22 cellular contexts compared by ENCODE assay signal in genomic region chrX:51215266-51215665, GRCh38.
A peak's percentile ranks its signal among the peaks of the same experiment; 100 is the strongest.
DNase-seq lines count a peak whose midpoint lies in the region; ATAC-seq and TF ChIP-seq lines count a peak whose summit lies in the region.
"Had no signal": no experiment of that assay in that cellular context is flagged by ENCODE, and none has a peak within 500 bp of the region (broad histone marks: within the 10 kb centered on the region; RNA-seq: fewer than 3 reads in every experiment).

No MANE protein-coding gene starts in this region.

- no peaks in the 10 kb centered on the region for H3K36me3 ChIP-seq in left lung
- H3K36me3 ChIP-seq: BLaER1 treated with 17β-estradiol and CSF1 and Interleukin-3, amounts not matched to agents 10 nM and 100 nM; neutrophil; SJCRH30; tibial nerve; WERI-Rb-1 had no signal

- H3K9me3 Mint-ChIP-seq in WTC11 (no peaks in the 10 kb centered on the region), neural crest cell (peaks cover 3% of the 10 kb centered on the region)
- H3K9me3 Mint-ChIP-seq: activated naive CD8-positive, alpha-beta T cell treated with anti-CD3 and anti-CD28 coated beads, Interleukin-2, amount 10 ng/mL, durations not matched to agents 7 days and 5 days; stimulated activated naive CD8-positive, alpha-beta T cell treated with anti-CD3 and anti-CD28 coated beads, Interleukin-15, Interleukin-2, amounts not matched to agents 100 ng/mL and 50 ng/mL, for 24 hours had no signal

- H3K4me1 Mint-ChIP-seq in WTC11: peaks cover 4% of the 10 kb centered on the region
- H3K4me1 Mint-ChIP-seq in neural crest cell: no peaks in the 10 kb centered on the region
- H3K4me1 Mint-ChIP-seq: activated naive CD8-positive, alpha-beta T cell treated with anti-CD3 and anti-CD28 coated beads, Interleukin-2, amount 10 ng/mL, durations not matched to agents 7 days and 5 days had no signal

- in situ Hi-C loops in Caki2 (cut with HindIII; ENCODE audit: low pct_unique_long_range_greater_than_20kb, low sequenced_read_pairs): no loop called here

- no peak overlapping the region for H3K4me3 ChIP-seq in left lung
- H3K4me3 ChIP-seq: BLaER1 treated with 17β-estradiol and CSF1 and Interleukin-3, amounts not matched to agents 10 nM and 100 nM; SJCRH30; tibial nerve had no signal

- H3K27me3 Mint-ChIP-seq in WTC11 (ENCODE audit: low read depth) (no peaks in the 10 kb centered on the region), neural crest cell (ENCODE audit: low read depth) (no peaks in the 10 kb centered on the region)
- H3K27me3 Mint-ChIP-seq: activated naive CD8-positive, alpha-beta T cell treated with anti-CD3 and anti-CD28 coated beads, Interleukin-2, amount 10 ng/mL, durations not matched to agents 7 days and 5 days; stimulated activated naive CD8-positive, alpha-beta T cell treated with anti-CD3 and anti-CD28 coated beads, Interleukin-15, Interleukin-2, amounts not matched to agents 100 ng/mL and 50 ng/mL, for 24 hours had no signal

- H3K36me3 Mint-ChIP-seq in WTC11: no peaks in the 10 kb centered on the region
- no peaks in the 10 kb centered on the region for H3K36me3 Mint-ChIP-seq in neural crest cell (ENCODE audit: low read depth)
- H3K36me3 Mint-ChIP-seq: activated naive CD8-positive, alpha-beta T cell treated with anti-CD3 and anti-CD28 coated beads, Interleukin-2, amount 10 ng/mL, durations not matched to agents 7 days and 5 days had no signal

- no peak overlapping the region for H3K27ac ChIP-seq in left lung
- H3K27ac ChIP-seq: BLaER1 treated with 17β-estradiol and CSF1 and Interleukin-3, amounts not matched to agents 10 nM and 100 nM; foreskin keratinocyte; neutrophil; SJCRH30; tibial nerve; WERI-Rb-1 had no signal

- POLR2A ChIA-PET in WTC11 (lab: Charles Lee): no interaction called here

- H3K9me3 ChIP-seq in left lung: no peaks in the 10 kb centered on the region
- H3K9me3 ChIP-seq: neutrophil, SJCRH30, tibial nerve had no signal

- ATAC-seq in WTC11 (peak; percentile 43; the same call in 1 of the 2 replicates), left lung (no peak)
- ATAC-seq: foreskin keratinocyte had no signal

- H3K27ac Mint-ChIP-seq in WTC11 (no peak overlapping the region; the same call in 1 of the 2 replicates), neural crest cell (ENCODE audit: unreplicated experiment) (no peak overlapping the region)
- H3K27ac Mint-ChIP-seq: activated naive CD8-positive, alpha-beta T cell treated with anti-CD3 and anti-CD28 coated beads, Interleukin-2, amount 10 ng/mL, durations not matched to agents 7 days and 5 days; stimulated activated naive CD8-positive, alpha-beta T cell treated with anti-CD3 and anti-CD28 coated beads, Interleukin-15, Interleukin-2, amounts not matched to agents 100 ng/mL and 50 ng/mL, for 24 hours had no signal

- H3K4me3 Mint-ChIP-seq in WTC11 (no peak overlapping the region), neural crest cell (no peak overlapping the region)
- H3K4me3 Mint-ChIP-seq: activated naive CD8-positive, alpha-beta T cell treated with anti-CD3 and anti-CD28 coated beads, Interleukin-2, amount 10 ng/mL, durations not matched to agents 7 days and 5 days; stimulated activated naive CD8-positive, alpha-beta T cell treated with anti-CD3 and anti-CD28 coated beads, Interleukin-15, Interleukin-2, amounts not matched to agents 100 ng/mL and 50 ng/mL, for 24 hours had no signal

- CTCF ChIA-PET in WTC11 (lab: Charles Lee): no interaction called here

- DNase-seq in Caki2 (ENCODE audit: low read depth) (peak; percentile 0), HT-29 (ENCODE audit: low spot score) (peak; percentile 2), WTC11 (ENCODE audit: low spot score) (no peak), neural crest cell (ENCODE audit: low read depth, low spot score) (no peak), activated T-cell treated with anti-CD3 and anti-CD28 coated beads for 4 hours (no peak), NCI-H510A treated with DMSO at 0.1 percent for 48 hours (lab: John Stamatoyannopoulos, UW) (no peak), HuH-7 (ENCODE audit: low spot score) (no peak), left lung (no peak)
- DNase-seq: activated CD4-positive, alpha-beta T cell treated with anti-CD3 and anti-CD28 coated beads, Interleukin-2, amount 50 U/mL, for 1 hour; activated naive CD8-positive, alpha-beta T cell treated with anti-CD3 and anti-CD28 coated beads, Interleukin-2, amount 10 ng/mL, durations not matched to agents 7 days and 5 days; effector CD8-positive, alpha-beta T cell; foreskin keratinocyte; hippocampal formation; NCI-H1694; NCI-H2227 treated with DMSO at 0.1 percent for 48 hours; SJCRH30; stimulated activated CD4-positive, alpha-beta T cell treated with anti-CD3 and anti-CD28 coated beads, Interleukin-4, amount 100 ng/mL, for 4 hours; WERI-Rb-1 had no signal

- intact Hi-C loops in left lung (cut with DNase I): no loop called here

- TF ChIP-seq CTCF in WTC11 (IDR thresholded peaks at IDR 0.05): no peak
- peak; percentile 16 for TF ChIP-seq CTCF in neural crest cell (conservative IDR thresholded peaks at IDR 0.05)
- TF ChIP-seq CTCF in left lung (IDR thresholded peaks at IDR 0.05): no peak

- no peaks in the 10 kb centered on the region for H3K4me1 ChIP-seq in left lung
- H3K4me1 ChIP-seq: BLaER1 treated with 17β-estradiol and CSF1 and Interleukin-3, amounts not matched to agents 10 nM and 100 nM; foreskin keratinocyte; SJCRH30; tibial nerve had no signal

- no peaks in the 10 kb centered on the region for H3K27me3 ChIP-seq in left lung
- H3K27me3 ChIP-seq: foreskin keratinocyte, neutrophil, SJCRH30, tibial nerve had no signal

TF ChIP-seq in WTC11, 78 proteins besides CTCF, POLR2A, EP300 and RAD21 (continues in another document):
- TF ChIP-seq TCF7 (CRISPR knock-in tag; IDR thresholded peaks at IDR 0.05; ENCODE audit: low read depth) (no peak), CREM (CRISPR knock-in tag; IDR thresholded peaks at IDR 0.05) (no peak), FOXJ3 (CRISPR knock-in tag; IDR thresholded peaks at IDR 0.05; ENCODE audit: borderline replicate concordance) (no peak), SOX15 (CRISPR knock-in tag; IDR thresholded peaks at IDR 0.05) (no peak), MXD4 (CRISPR knock-in tag; IDR thresholded peaks at IDR 0.05; ENCODE audit: borderline replicate concordance) (no peak), TEAD1 (CRISPR knock-in tag; IDR thresholded peaks at IDR 0.05) (no peak), JUN (CRISPR knock-in tag; IDR thresholded peaks at IDR 0.05) (no peak), ZNF281 (CRISPR knock-in tag; IDR thresholded peaks at IDR 0.05) (no peak), ATF1 (CRISPR knock-in tag; IDR thresholded peaks at IDR 0.05) (no peak), NR2C2 (CRISPR knock-in tag; IDR thresholded peaks at IDR 0.05) (no peak), E2F4 (CRISPR knock-in tag; IDR thresholded peaks at IDR 0.05; ENCODE audit: borderline replicate concordance, low read depth) (no peak), IRF2 (CRISPR knock-in tag; IDR thresholded peaks at IDR 0.05; ENCODE audit: borderline replicate concordance, low read depth) (no peak), ATF2 (CRISPR knock-in tag; IDR thresholded peaks at IDR 0.05; ENCODE audit: borderline replicate concordance, low read depth) (no peak), ELF4 (CRISPR knock-in tag; IDR thresholded peaks at IDR 0.05; ENCODE audit: low read depth) (no peak), ZNF138 (CRISPR knock-in tag; conservative IDR thresholded peaks at IDR 0.05) (no peak)

Comparison
In these comparisons a context has a peak if more than half of its experiments do, and no peak if none do; other contexts are left out.
1. DNase-seq: peak in Caki2 (single experiment) and HT-29 (single experiment); none in WTC11 (single experiment), neural crest cell (single experiment), activated T-cell treated with anti-CD3 and anti-CD28 coated beads for 4 hours (single experiment), NCI-H510A treated with DMSO at 0.1 percent for 48 hours (single experiment), HuH-7 (single experiment) and left lung (0 of 2).